Comparison of ENCODE assay signal across 22 cellular contexts in the genomic region with DNA sequence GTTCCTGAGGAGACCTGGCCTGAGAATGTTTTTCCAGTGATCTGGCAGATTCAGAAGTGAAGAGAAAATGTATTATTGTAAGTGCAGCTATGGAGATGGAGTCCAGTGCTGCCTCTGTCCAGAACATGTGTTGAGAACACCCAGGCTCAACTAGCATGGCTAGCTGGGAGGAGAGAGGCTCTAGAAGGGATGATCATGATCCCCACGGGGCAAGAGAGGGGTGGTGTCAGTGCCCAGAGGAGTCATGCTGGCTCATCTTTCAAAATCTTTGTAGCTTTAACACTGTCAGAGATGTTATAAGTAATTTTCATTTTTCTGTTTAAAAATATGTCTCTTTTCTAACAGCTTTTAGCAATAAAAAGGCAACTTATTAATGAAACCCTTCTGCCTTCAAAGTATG.
"Had no signal": no experiment of that assay in that cellular context is flagged by ENCODE, and none has a peak within 500 bp of the region (broad histone marks: within the 10 kb centered on the region; RNA-seq: fewer than 3 reads in every experiment).

No MANE protein-coding gene starts in this region.

- H3K9me3 Mint-ChIP-seq: nephron had no signal

- H3K36me3 ChIP-seq: lower lobe of right lung, neutrophil, thoracic aorta, transverse colon had no signal

- H3K9me3 ChIP-seq: esophagus muscularis mucosa, left ventricle myocardium inferior, lower lobe of right lung, neutrophil, stomach, thoracic aorta, transverse colon had no signal

- H3K4me1 ChIP-seq: foreskin keratinocyte, lower lobe of right lung, stomach, transverse colon had no signal

- H3K4me3 ChIP-seq: esophagus muscularis mucosa, left ventricle myocardium inferior, lower lobe of right lung, skin epidermis, stomach, thoracic aorta, transverse colon had no signal

- H3K36me3 Mint-ChIP-seq: naive B cell had no signal

- H3K4me1 Mint-ChIP-seq: naive B cell, nephron had no signal

- H3K4me3 Mint-ChIP-seq: effector memory CD8-positive, alpha-beta T cell; naive B cell; nephron had no signal

- H3K27ac ChIP-seq: epithelial cell of prostate, esophagus muscularis mucosa, foreskin keratinocyte, left ventricle myocardium inferior, lower lobe of right lung, neutrophil, skin epidermis, stomach, thoracic aorta, transverse colon had no signal

- H3K27me3 ChIP-seq: esophagus muscularis mucosa, foreskin keratinocyte, neutrophil, stomach, transverse colon had no signal

- H3K27ac Mint-ChIP-seq: effector memory CD8-positive, alpha-beta T cell had no signal

- DNase-seq: cortex of kidney; effector memory CD8-positive, alpha-beta T cell; foreskin keratinocyte; kidney; left cardiac atrium; left ventricle myocardium inferior; lower lobe of right lung; mesenchymal stem cell; midbrain; naive B cell; posterior cingulate gyrus; stimulated activated CD4-positive, alpha-beta T cell treated with anti-CD3 and anti-CD28 coated beads, Interleukin-2, amount 100 ng/mL, for 24 hours; stimulated activated naive CD4-positive, alpha-beta T cell; stomach; substantia nigra; transverse colon had no signal

- H3K27me3 Mint-ChIP-seq: effector memory CD8-positive, alpha-beta T cell had no signal
